Comparison of ENCODE assay signal across 33 cellular contexts in genomic region chr5:64108674-64109073, GRCh38. TPM values are rescaled to one million over a fixed set of nuclear protein-coding genes. Genes with fewer than 3 reads are reported as not detected.
"Had no signal": no experiment of that assay in that cellular context is flagged by ENCODE, and none has a peak within 500 bp of the region (broad histone marks: within the 10 kb centered on the region; RNA-seq: fewer than 3 reads in every experiment).

No MANE protein-coding gene starts in this region.

- DNase-seq: activated CD4-positive, alpha-beta memory T cell treated with anti-CD3 and anti-CD28 coated beads for 36 hours; activated CD4-positive, alpha-beta T cell treated with anti-CD3 and anti-CD28 coated beads for 36 hours; activated CD4-positive, alpha-beta T cell treated with anti-CD3 and anti-CD28 coated beads, Interleukin-2, amount 10 ng/mL, durations not matched to agents 24 days and 14 days; activated CD4-positive, CD25-positive, alpha-beta regulatory T cell; activated CD4-positive, CD25-positive, alpha-beta regulatory T cell treated with anti-CD3 and anti-CD28 coated beads, Interleukin-2, amount 50 U/mL, for 72 hours; activated CD8-positive, alpha-beta memory T cell treated with anti-CD3 and anti-CD28 coated beads, Interleukin-2, amount 10 ng/mL, durations not matched to agents 7 days and 5 days; activated CD8-positive, alpha-beta memory T cell treated with anti-CD3 and anti-CD28 coated beads, Interleukin-2, amount 50 U/mL, for 4 hours; activated CD8-positive, alpha-beta T cell treated with anti-CD3 and anti-CD28 coated beads, Interleukin-2, amount 10 ng/mL, durations not matched to agents 7 days and 5 days; activated effector memory CD4-positive, alpha-beta T cell treated with anti-CD3 and anti-CD28 coated beads, Interleukin-2, amount 50 U/mL, for 16 hours; activated naive CD4-positive, alpha-beta T cell treated with anti-CD3 and anti-CD28 coated beads for 36 hours; activated naive CD8-positive, alpha-beta T cell treated with anti-CD3 and anti-CD28 coated beads for 36 hours; activated naive CD8-positive, alpha-beta T cell treated with anti-CD3 and anti-CD28 coated beads, Interleukin-2, amount 50 U/mL, for 24 hours; activated T-cell treated with anti-CD3 and anti-CD28 coated beads, Interleukin-2, amount 50 U/mL, for 1 hour; activated T-cell treated with anti-CD3 and anti-CD28 coated beads, Interleukin-2, amount 50 U/mL, for 48 hours; adrenal gland; aorta; body of pancreas; caudate nucleus; cortex of kidney; dermis blood vessel endothelial cell; effector CD4-positive, alpha-beta T cell; effector memory CD8-positive, alpha-beta T cell; erythroblast; foreskin melanocyte; heart right ventricle; T1000 had no signal

- H2AFZ ChIP-seq: hepatocyte had no signal

- H3K4me1 ChIP-seq: adrenal gland, body of pancreas, esophagus muscularis mucosa, gastroesophageal sphincter, heart right ventricle had no signal

- H3K79me2 ChIP-seq: hepatocyte had no signal

- H3K27me3 ChIP-seq: adrenal gland, body of pancreas, esophagus muscularis mucosa, gastroesophageal sphincter, heart right ventricle, hepatocyte had no signal

- ATAC-seq: activated CD4-positive, alpha-beta T cell treated with anti-CD3 and anti-CD28 coated beads for 36 hours; activated CD8-positive, alpha-beta memory T cell treated with anti-CD3 and anti-CD28 coated beads, Interleukin-2, amount 10 ng/mL, durations not matched to agents 7 days and 5 days; activated CD8-positive, alpha-beta T cell treated with anti-CD3 and anti-CD28 coated beads, Interleukin-2, amount 10 ng/mL, durations not matched to agents 7 days and 5 days; activated naive CD8-positive, alpha-beta T cell treated with anti-CD3 and anti-CD28 coated beads, Interleukin-2, amount 50 U/mL, for 24 hours; body of pancreas; effector memory CD8-positive, alpha-beta T cell; gastroesophageal sphincter; heart right ventricle had no signal

- H3K4me2 ChIP-seq: hepatocyte had no signal

- H3K27ac ChIP-seq: adrenal gland, body of pancreas, esophagus muscularis mucosa, gastroesophageal sphincter, heart right ventricle, hepatocyte had no signal

- H3K9me3 ChIP-seq: adrenal gland, body of pancreas had no signal

- FAIRE-seq: colon had no signal

- H3K36me3 ChIP-seq: adrenal gland, esophagus muscularis mucosa, gastroesophageal sphincter, heart right ventricle had no signal

- H3K4me3 ChIP-seq: adrenal gland, body of pancreas, esophagus muscularis mucosa, gastroesophageal sphincter, heart right ventricle, hepatocyte had no signal

RNA-seq across cellular contexts. Expression of gene RNF180, which starts 57.0 kb away (rescaled TPM):
- total RNA-seq: activated CD4-positive, alpha-beta memory T cell treated with anti-CD3 and anti-CD28 coated beads for 36 hours; activated CD4-positive, alpha-beta T cell treated with anti-CD3 and anti-CD28 coated beads, Interleukin-2, amount 10 ng/mL, durations not matched to agents 24 days and 14 days; activated CD8-positive, alpha-beta memory T cell treated with anti-CD3 and anti-CD28 coated beads for 36 hours; activated CD8-positive, alpha-beta memory T cell treated with anti-CD3 and anti-CD28 coated beads, Interleukin-2, amount 10 ng/mL, durations not matched to agents 7 days and 5 days; activated CD8-positive, alpha-beta T cell treated with anti-CD3 and anti-CD28 coated beads, Interleukin-2, amount 10 ng/mL, durations not matched to agents 7 days and 5 days; activated naive CD4-positive, alpha-beta T cell treated with anti-CD3 and anti-CD28 coated beads for 36 hours; activated naive CD8-positive, alpha-beta T cell treated with anti-CD3 and anti-CD28 coated beads for 36 hours; activated T-helper 1 cell treated with anti-CD3 and anti-CD28 coated beads, Interleukin-12 subunit alpha, Interleukin-12 subunit beta, Interleukin-2, Interleukin-4 antibody, amounts not matched to agents 30 ng/mL and 10 ng/mL and 1 ng/mL, durations not matched to agents 14 hours and 24 hours and 36 hours; activated T-helper 2 cell treated with anti-CD3 and anti-CD28 coated beads, Interferon-gamma antibody, Interleukin-2, Interleukin-4, amounts not matched to agents 10 μg/mL and 5 μg/mL and 100 μg/mL, durations not matched to agents 14 hours and 24 hours and 36 hours had no signal
